8 cellular contexts compared by ENCODE assay signal in genomic region chr4:36399762-36400353, GRCh38.
DNase-seq lines count a peak whose midpoint lies in the region; ATAC-seq and TF ChIP-seq lines count a peak whose summit lies in the region.

No MANE protein-coding gene starts in this region.

- CTCF ChIA-PET in A673 (lab: Charles Lee) (no interaction called here), WTC11 (lab: Charles Lee) (interaction anchor here (0.6 to 1.8 kb wide), 16 partner anchors 10 to 990 kb away, joined by 3 to 11 read pairs (median 3); partner anchors contain the start of genes ARAP2 and NWD2)

- H3K36me3 Mint-ChIP-seq in WTC11: no peaks in the 10 kb centered on the region

- no peak overlapping the region for H3K27ac ChIP-seq in A673 (ENCODE audit: low read depth, low read length, poor library complexity, severe bottlenecking)

- intact Hi-C loops in A673 (cut with micrococcal nuclease; ENCODE audit: unreplicated experiment): loop anchor here (2.0 kb wide), 1 partner anchor 49 kb away; no protein-coding TSS in a partner anchor

- H3K4me3 Mint-ChIP-seq in WTC11: no peak overlapping the region

- H3K4me1 Mint-ChIP-seq in WTC11: no peaks in the 10 kb centered on the region

- H3K27me3 Mint-ChIP-seq in WTC11 (ENCODE audit: low read depth): no peaks in the 10 kb centered on the region

- peaks cover 5% of the 10 kb centered on the region for H3K4me1 ChIP-seq in A673 (ENCODE audit: insufficient read depth, low read length, poor library complexity, severe bottlenecking)

- H3K9me3 Mint-ChIP-seq in WTC11: no peaks in the 10 kb centered on the region

- H3K27me3 ChIP-seq in A673 (replicated peaks; ENCODE audit: insufficient read depth, low read depth, low read length, poor library complexity): peaks cover 2% of the 10 kb centered on the region

- TF ChIP-seq CTCF in A673 (conservative IDR thresholded peaks at IDR 0.05; ENCODE audit: low read depth, low read length) (peak; percentile 61), WTC11 (IDR thresholded peaks at IDR 0.05) (no peak), epithelial cell of esophagus (IDR thresholded peaks at IDR 0.05; ENCODE audit: insufficient read depth, low read depth, low read length, missing control alignments) (peak; percentile 88), retinal pigment epithelial cell (conservative IDR thresholded peaks at IDR 0.05; ENCODE audit: low read depth, low read length) (peak; percentile 79)

- no peaks in the 10 kb centered on the region for H3K36me3 ChIP-seq in A673 (ENCODE audit: insufficient read depth, low read length, poor library complexity, severe bottlenecking)

- H3K9me3 ChIP-seq in A673 (ENCODE audit: low read depth, low read length, poor library complexity, severe bottlenecking): no peaks in the 10 kb centered on the region

- H3K27ac Mint-ChIP-seq in WTC11: no peak overlapping the region

- DNase-seq in A673 (ENCODE audit: low spot score) (peak; percentile 6), WTC11 (ENCODE audit: low spot score) (peak; percentile 12), epithelial cell of esophagus (ENCODE audit: low read depth) (peak; percentile 53), retinal pigment epithelial cell (ENCODE audit: low read depth) (no peak), AG08395 (ENCODE audit: low spot score) (no peak), NCI-H2029 treated with DMSO at 0.1 percent for 48 hours (lab: John Stamatoyannopoulos, UW) (no peak)

- H3K4me3 ChIP-seq in A673 (ENCODE audit: low read depth, low read length, poor library complexity, severe bottlenecking) (no peak overlapping the region), epithelial cell of esophagus (ENCODE audit: low read length) (no peak overlapping the region), retinal pigment epithelial cell (ENCODE audit: low read length) (no peak overlapping the region)

- peak; percentile 73 for ATAC-seq in GM18867 (IDR thresholded peaks at IDR 0.05; ENCODE audit: unreplicated experiment)
- peak; percentile 67 for ATAC-seq in HG03442 (IDR thresholded peaks at IDR 0.05; ENCODE audit: unreplicated experiment)
- no peak for ATAC-seq in WTC11

- no TSS peak for BruUV-seq in A673 (replicated peaks; lab: Mats Ljungman, UMichigan)

- POLR2A ChIA-PET in A673 (lab: Charles Lee; ENCODE audit: low non-redundant PET): no interaction called here
- POLR2A ChIA-PET in WTC11 (lab: Charles Lee): no interaction called here

TF ChIP-seq in WTC11, 78 proteins besides CTCF, POLR2A, EP300 and RAD21:
- TF ChIP-seq, protein P1, sequence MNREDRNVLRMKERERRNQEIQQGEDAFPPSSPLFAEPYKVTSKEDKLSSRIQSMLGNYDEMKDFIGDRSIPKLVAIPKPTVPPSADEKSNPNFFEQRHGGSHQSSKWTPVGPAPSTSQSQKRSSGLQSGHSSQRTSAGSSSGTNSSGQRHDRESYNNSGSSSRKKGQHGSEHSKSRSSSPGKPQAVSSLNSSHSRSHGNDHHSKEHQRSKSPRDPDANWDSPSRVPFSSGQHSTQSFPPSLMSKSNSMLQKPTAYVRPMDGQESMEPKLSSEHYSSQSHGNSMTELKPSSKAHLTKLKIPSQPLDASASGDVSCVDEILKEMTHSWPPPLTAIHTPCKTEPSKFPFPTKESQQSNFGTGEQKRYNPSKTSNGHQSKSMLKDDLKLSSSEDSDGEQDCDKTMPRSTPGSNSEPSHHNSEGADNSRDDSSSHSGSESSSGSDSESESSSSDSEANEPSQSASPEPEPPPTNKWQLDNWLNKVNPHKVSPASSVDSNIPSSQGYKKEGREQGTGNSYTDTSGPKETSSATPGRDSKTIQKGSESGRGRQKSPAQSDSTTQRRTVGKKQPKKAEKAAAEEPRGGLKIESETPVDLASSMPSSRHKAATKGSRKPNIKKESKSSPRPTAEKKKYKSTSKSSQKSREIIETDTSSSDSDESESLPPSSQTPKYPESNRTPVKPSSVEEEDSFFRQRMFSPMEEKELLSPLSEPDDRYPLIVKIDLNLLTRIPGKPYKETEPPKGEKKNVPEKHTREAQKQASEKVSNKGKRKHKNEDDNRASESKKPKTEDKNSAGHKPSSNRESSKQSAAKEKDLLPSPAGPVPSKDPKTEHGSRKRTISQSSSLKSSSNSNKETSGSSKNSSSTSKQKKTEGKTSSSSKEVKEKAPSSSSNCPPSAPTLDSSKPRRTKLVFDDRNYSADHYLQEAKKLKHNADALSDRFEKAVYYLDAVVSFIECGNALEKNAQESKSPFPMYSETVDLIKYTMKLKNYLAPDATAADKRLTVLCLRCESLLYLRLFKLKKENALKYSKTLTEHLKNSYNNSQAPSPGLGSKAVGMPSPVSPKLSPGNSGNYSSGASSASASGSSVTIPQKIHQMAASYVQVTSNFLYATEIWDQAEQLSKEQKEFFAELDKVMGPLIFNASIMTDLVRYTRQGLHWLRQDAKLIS (CRISPR knock-in tag; IDR thresholded peaks at IDR 0.05; ENCODE audit: borderline replicate concordance): no peak
- TF ChIP-seq, protein P2, sequence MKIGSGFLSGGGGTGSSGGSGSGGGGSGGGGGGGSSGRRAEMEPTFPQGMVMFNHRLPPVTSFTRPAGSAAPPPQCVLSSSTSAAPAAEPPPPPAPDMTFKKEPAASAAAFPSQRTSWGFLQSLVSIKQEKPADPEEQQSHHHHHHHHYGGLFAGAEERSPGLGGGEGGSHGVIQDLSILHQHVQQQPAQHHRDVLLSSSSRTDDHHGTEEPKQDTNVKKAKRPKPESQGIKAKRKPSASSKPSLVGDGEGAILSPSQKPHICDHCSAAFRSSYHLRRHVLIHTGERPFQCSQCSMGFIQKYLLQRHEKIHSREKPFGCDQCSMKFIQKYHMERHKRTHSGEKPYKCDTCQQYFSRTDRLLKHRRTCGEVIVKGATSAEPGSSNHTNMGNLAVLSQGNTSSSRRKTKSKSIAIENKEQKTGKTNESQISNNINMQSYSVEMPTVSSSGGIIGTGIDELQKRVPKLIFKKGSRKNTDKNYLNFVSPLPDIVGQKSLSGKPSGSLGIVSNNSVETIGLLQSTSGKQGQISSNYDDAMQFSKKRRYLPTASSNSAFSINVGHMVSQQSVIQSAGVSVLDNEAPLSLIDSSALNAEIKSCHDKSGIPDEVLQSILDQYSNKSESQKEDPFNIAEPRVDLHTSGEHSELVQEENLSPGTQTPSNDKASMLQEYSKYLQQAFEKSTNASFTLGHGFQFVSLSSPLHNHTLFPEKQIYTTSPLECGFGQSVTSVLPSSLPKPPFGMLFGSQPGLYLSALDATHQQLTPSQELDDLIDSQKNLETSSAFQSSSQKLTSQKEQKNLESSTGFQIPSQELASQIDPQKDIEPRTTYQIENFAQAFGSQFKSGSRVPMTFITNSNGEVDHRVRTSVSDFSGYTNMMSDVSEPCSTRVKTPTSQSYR (CRISPR knock-in tag; IDR thresholded peaks at IDR 0.05): no peak
- TF ChIP-seq ZNF532 (CRISPR knock-in tag; IDR thresholded peaks at IDR 0.05; ENCODE audit: borderline replicate concordance) (no peak), CREB1 (CRISPR knock-in tag; IDR thresholded peaks at IDR 0.05) (no peak), RELA (CRISPR knock-in tag; IDR thresholded peaks at IDR 0.05; ENCODE audit: borderline replicate concordance) (no peak), SOX15 (CRISPR knock-in tag; IDR thresholded peaks at IDR 0.05) (no peak), CBFB (CRISPR knock-in tag; IDR thresholded peaks at IDR 0.05; ENCODE audit: low read depth) (no peak), ZNF138 (CRISPR knock-in tag; conservative IDR thresholded peaks at IDR 0.05) (no peak), SMAD4 (CRISPR knock-in tag; IDR thresholded peaks at IDR 0.05) (no peak)
- TF ChIP-seq, protein P3, sequence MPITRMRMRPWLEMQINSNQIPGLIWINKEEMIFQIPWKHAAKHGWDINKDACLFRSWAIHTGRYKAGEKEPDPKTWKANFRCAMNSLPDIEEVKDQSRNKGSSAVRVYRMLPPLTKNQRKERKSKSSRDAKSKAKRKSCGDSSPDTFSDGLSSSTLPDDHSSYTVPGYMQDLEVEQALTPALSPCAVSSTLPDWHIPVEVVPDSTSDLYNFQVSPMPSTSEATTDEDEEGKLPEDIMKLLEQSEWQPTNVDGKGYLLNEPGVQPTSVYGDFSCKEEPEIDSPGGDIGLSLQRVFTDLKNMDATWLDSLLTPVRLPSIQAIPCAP (CRISPR knock-in tag; IDR thresholded peaks at IDR 0.05): no peak
TF ChIP-seq in WTC11: peak in this region for 0.

Comparison
In these comparisons a context has a peak if more than half of its experiments do, and no peak if none do; other contexts are left out.
1. DNase-seq: peak in A673 (single experiment), WTC11 (single experiment) and epithelial cell of esophagus (single experiment); none in retinal pigment epithelial cell (single experiment), AG08395 (single experiment) and NCI-H2029 treated with DMSO at 0.1 percent for 48 hours (single experiment).